ENCODE assay signal across 10 cellular contexts in the genomic region with DNA sequence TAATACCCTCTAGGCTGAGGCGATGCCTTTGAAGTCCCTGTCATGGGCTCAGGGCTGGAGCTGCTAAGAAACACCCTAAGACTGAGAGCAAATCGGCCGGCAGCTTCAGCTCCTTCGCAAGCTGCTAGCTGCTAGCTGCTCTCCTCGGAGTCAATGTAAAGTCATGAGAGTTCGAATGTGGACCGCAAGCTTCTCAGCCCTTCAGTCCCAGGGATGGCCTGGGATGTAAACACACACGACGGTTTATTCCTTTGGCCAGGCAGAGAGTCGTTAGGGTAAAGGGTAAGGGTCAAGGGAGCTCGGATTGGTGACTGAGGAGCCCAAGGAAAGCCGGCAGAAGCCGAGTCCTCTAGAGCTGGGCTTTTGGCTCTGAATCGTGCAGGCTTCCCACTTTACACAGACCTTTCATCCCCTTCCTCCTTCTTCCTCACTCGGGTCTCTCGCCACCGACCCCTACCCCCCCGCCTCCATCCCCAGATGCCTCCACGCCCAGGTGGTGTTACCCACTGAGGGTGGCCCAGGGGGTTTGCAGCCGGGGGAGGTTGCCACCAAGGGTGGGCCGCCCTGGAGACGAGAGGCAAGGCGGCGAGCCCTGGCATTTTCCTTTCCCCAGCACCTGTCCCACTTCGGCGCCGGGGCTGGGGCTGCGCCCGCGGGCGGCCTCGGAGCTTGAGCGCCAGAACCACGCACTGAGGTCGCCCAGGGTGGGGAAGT. TPM values are rescaled to one million over a fixed set of nuclear protein-coding genes. Genes with fewer than 3 reads are reported as not detected.
DNase-seq lines count a peak whose midpoint lies in the region; ATAC-seq and TF ChIP-seq lines count a peak whose summit lies in the region.
"Had no signal": no experiment of that assay in that cellular context is flagged by ENCODE, and none has a peak within 500 bp of the region (broad histone marks: within the 10 kb centered on the region; RNA-seq: fewer than 3 reads in every experiment).

No MANE protein-coding gene starts in this region.

- no peak overlapping the region for H3K18ac ChIP-seq in H9 (ENCODE audit: insufficient read length, low read depth, low read length)
- H3K18ac ChIP-seq in neuronal stem cell (ENCODE audit: low read length) = no peak overlapping the region

- H3K56ac ChIP-seq in H9 (ENCODE audit: insufficient read length, low read depth, low read length) = no peak overlapping the region

- WGBS in H9 (ENCODE audit: extremely low coverage, insufficient read length, low lambda C conversion rate) = no CpG with 5 or more reads among the region's 35 CpGs
- WGBS in neuronal stem cell (ENCODE audit: extremely low coverage in 2 of 2, insufficient read length in 2 of 2, insufficient replicate concordance in 1 of 2), 2 donors = no CpG with 5 or more reads among the region's 35 CpGs

- H2BK5ac ChIP-seq in H9 (ENCODE audit: insufficient read length, low read length) (no peak overlapping the region), neuronal stem cell (ENCODE audit: low read length) (no peak overlapping the region)

- H3K36me3 Mint-ChIP-seq in H9 (ENCODE audit: insufficient read depth in 1 of 3, low read depth in 3 of 3) = peaks cover 0 to 4% (median 0%) of the 10 kb centered on the region in 3 experiments; a peak in 3 of 7 replicates

- no peak overlapping the region for H3K27ac Mint-ChIP-seq in H9

- peaks cover 0 to 37% (median 31%) of the 10 kb centered on the region in 10 experiments; a peak in 16 of 20 replicates for H3K4me1 ChIP-seq in BLaER1 treated with 17β-estradiol and CSF1 and Interleukin-3, amounts not matched to agents 10 nM and 100 nM
- H3K4me1 ChIP-seq in H9 (ENCODE audit: insufficient read depth, low read length) (no peaks in the 10 kb centered on the region), neuronal stem cell (ENCODE audit: control insufficient read depth in 2 of 2, insufficient read depth in 1 of 2, low read depth in 1 of 2, low read length in 2 of 2) (peaks cover 0 to 2% of the 10 kb centered on the region in 2 donors)

- H3K23ac ChIP-seq in H9 (ENCODE audit: insufficient read length, low read depth, low read length) (no peak overlapping the region), neuronal stem cell (ENCODE audit: low read depth, low read length, poor library complexity) (no peak overlapping the region)

- H3K14ac ChIP-seq in H9 (ENCODE audit: insufficient read depth, low read length) (no peak overlapping the region), neuronal stem cell (ENCODE audit: low read length) (no peak overlapping the region)

- no peak overlapping the region; a peak in 1 of 20 replicates for H3K4me3 ChIP-seq in BLaER1 treated with 17β-estradiol and CSF1 and Interleukin-3, amounts not matched to agents 10 nM and 100 nM
- H3K4me3 ChIP-seq in choroid plexus epithelial cell (ENCODE audit: low read depth, low read length) (no peak overlapping the region), neuronal stem cell (ENCODE audit: low read length in 2 of 2) (no peak overlapping the region)

- no peak overlapping the region for H2AK5ac ChIP-seq in H9 (ENCODE audit: insufficient read length, low read length)
- no peak overlapping the region for H2AK5ac ChIP-seq in neuronal stem cell (ENCODE audit: low read depth, low read length)

- H3K4me3 Mint-ChIP-seq in H9 = peak overlapping the region; percentile 38 to 82; a peak in 4 of 5 replicates

- H3K79me1 ChIP-seq in H9 (ENCODE audit: insufficient read depth, low read depth, low read length, poor library complexity, severe bottlenecking) (no peaks in the 10 kb centered on the region), neuronal stem cell (ENCODE audit: low read depth, low read length) (no peaks in the 10 kb centered on the region)

- H3K4me1 Mint-ChIP-seq in H9 = peaks cover 0 to 6% of the 10 kb centered on the region in 2 experiments; a peak in 2 of 4 replicates

- H3K4ac ChIP-seq in H9 (ENCODE audit: low read depth, low read length) (no peak overlapping the region), neuronal stem cell (ENCODE audit: low read length) (no peak overlapping the region)

- H2BK12ac ChIP-seq in H9 (ENCODE audit: insufficient read length, low read depth, low read length) (no peak overlapping the region), neuronal stem cell (ENCODE audit: low read length) (no peak overlapping the region)

- no peak overlapping the region for H2BK20ac ChIP-seq in H9 (ENCODE audit: low read depth, low read length, poor library complexity, severe bottlenecking)

- no peak for TF ChIP-seq CTCF in H9 (conservative IDR thresholded peaks at IDR 0.05)
- no peak for TF ChIP-seq CTCF in choroid plexus epithelial cell (conservative IDR thresholded peaks at IDR 0.05; ENCODE audit: low read depth, low read length)

- no peak overlapping the region for H2BK120ac ChIP-seq in H9 (ENCODE audit: low read depth, low read length, poor library complexity, severe bottlenecking)
- H2BK120ac ChIP-seq in neuronal stem cell (ENCODE audit: low read depth, low read length) = no peak overlapping the region

- H3K9me3 Mint-ChIP-seq in H9 = peaks cover 0 to 46% of the 10 kb centered on the region in 2 experiments; a peak in 2 of 5 replicates

- H4K8ac ChIP-seq in H9 (replicated peaks; ENCODE audit: insufficient read length, low read depth, low read length) (no peak overlapping the region), neuronal stem cell (ENCODE audit: low read depth, low read length) (no peak overlapping the region)

- no peak overlapping the region; a peak in 1 of 22 replicates for H3K27ac ChIP-seq in BLaER1 treated with 17β-estradiol and CSF1 and Interleukin-3, amounts not matched to agents 10 nM and 100 nM
- no peak overlapping the region for H3K27ac ChIP-seq in H9 (ENCODE audit: insufficient read length, low read depth, low read length)
- no peak overlapping the region for H3K27ac ChIP-seq in neuronal stem cell (replicated peaks; ENCODE audit: low read length)

- no peaks in the 10 kb centered on the region for H3K36me3 ChIP-seq in BLaER1 treated with 17β-estradiol and CSF1 and Interleukin-3, amounts not matched to agents 10 nM and 100 nM
- H3K36me3 ChIP-seq in neuronal stem cell (replicated peaks in 1 of 2; ENCODE audit: control insufficient read depth in 2 of 2, insufficient read depth in 2 of 2, low read length in 2 of 2) = no peaks in the 10 kb centered on the region

- H2BK15ac ChIP-seq in H9 (ENCODE audit: low read depth, low read length) = no peak overlapping the region
- no peak overlapping the region for H2BK15ac ChIP-seq in neuronal stem cell (ENCODE audit: low read length)

- H3K79me2 ChIP-seq in H9 (ENCODE audit: insufficient read depth, low read length) = no peaks in the 10 kb centered on the region

- no peak overlapping the region for H4K5ac ChIP-seq in H9 (ENCODE audit: insufficient read length, low read depth, low read length)

- peak overlapping the region in 1 of 11 experiments; percentile 28; a peak in 1 of 22 replicates for H3K9ac ChIP-seq in BLaER1 treated with 17β-estradiol and CSF1 and Interleukin-3, amounts not matched to agents 10 nM and 100 nM
- H3K9ac ChIP-seq in H9 (ENCODE audit: extremely low read depth, insufficient read length, low read length) (no peak overlapping the region), neuronal stem cell (ENCODE audit: low read depth, low read length, poor library complexity) (no peak overlapping the region)

- H4K91ac ChIP-seq in H9 (ENCODE audit: insufficient read length, low read depth, low read length) = no peak overlapping the region
- H4K91ac ChIP-seq in neuronal stem cell (ENCODE audit: low read depth, low read length, poor library complexity) = no peak overlapping the region

- peaks cover 17 to 49% (median 33%) of the 10 kb centered on the region in 11 experiments for H3K27me3 ChIP-seq in BLaER1 treated with 17β-estradiol and CSF1 and Interleukin-3, amounts not matched to agents 10 nM and 100 nM
- H3K27me3 ChIP-seq in H9 (ENCODE audit: insufficient read depth, low read length) = peaks cover 15% of the 10 kb centered on the region; the same call in 1 of the 2 replicates
- peaks cover 0 to 32% (median 0%) of the 10 kb centered on the region in 3 experiments for H3K27me3 ChIP-seq in neuronal stem cell (ENCODE audit: control insufficient read depth in 3 of 3, insufficient read depth in 3 of 3, low read depth in 1 of 3, low read length in 3 of 3)

- DNase-seq in H9 (peak; percentile 36), choroid plexus epithelial cell (ENCODE audit: low read depth) (peak; percentile 20), neuronal stem cell (ENCODE audit: low spot score) (no peak), NCI-H345 (lab: John Stamatoyannopoulos, UW) (no peak), NCI-H146 treated with DMSO at 0.1 percent for 48 hours (lab: John Stamatoyannopoulos, UW; ENCODE audit: unreplicated experiment) (no peak)
- DNase-seq in stimulated activated CD8-positive, alpha-beta memory T cell treated with anti-CD3 and anti-CD28 coated beads, Interleukin-4, amount 100 ng/mL, for 48 hours = no peak
- DNase-seq: GF-D8, NCI-H2171 had no signal

- no peak overlapping the region for H3T11ph ChIP-seq in H9 (ENCODE audit: low read length)

- peaks cover 0 to 2% (median under 1%) of the 10 kb centered on the region in 11 experiments; a peak in 10 of 22 replicates for H4K20me1 ChIP-seq in BLaER1 treated with 17β-estradiol and CSF1 and Interleukin-3, amounts not matched to agents 10 nM and 100 nM
- H4K20me1 ChIP-seq in H9 (ENCODE audit: control insufficient read depth, insufficient read depth, insufficient read length) = no peaks in the 10 kb centered on the region

- ATAC-seq in GM19463 (IDR thresholded peaks at IDR 0.05; ENCODE audit: unreplicated experiment) = no peak

- peaks cover 66% of the 10 kb centered on the region for H3K27me3 Mint-ChIP-seq in H9 (ENCODE audit: low read depth)

- H3K4me2 ChIP-seq in BLaER1 treated with 17β-estradiol and CSF1 and Interleukin-3, amounts not matched to agents 10 nM and 100 nM = peak overlapping the region; percentile 22 to 66 (median 58); a peak in 15 of 22 replicates
- H3K4me2 ChIP-seq in H9 (ENCODE audit: insufficient read depth, insufficient read length, low read length) (peak overlapping the region; percentile 28), neuronal stem cell (ENCODE audit: insufficient read depth, low read length, poor library complexity, severe bottlenecking) (peak overlapping the region; percentile 57)

- no peak overlapping the region for H2AFZ ChIP-seq in H9 (ENCODE audit: low read length)
- peak overlapping the region; percentile 84 for H2AFZ ChIP-seq in neuronal stem cell (ENCODE audit: low read length)

- peaks cover 17% of the 10 kb centered on the region for H3K23me2 ChIP-seq in H9 (ENCODE audit: insufficient read length, low read depth, low read length, poor library complexity, severe bottlenecking)

- peaks cover 0 to 16% (median under 1%) of the 10 kb centered on the region in 11 experiments; a peak in 11 of 22 replicates for H3K9me3 ChIP-seq in BLaER1 treated with 17β-estradiol and CSF1 and Interleukin-3, amounts not matched to agents 10 nM and 100 nM (replicated peaks in 1 of 11)
- peaks cover 8% of the 10 kb centered on the region for H3K9me3 ChIP-seq in H9 (ENCODE audit: control insufficient read depth, low read depth, low read length)
- H3K9me3 ChIP-seq in neuronal stem cell (replicated peaks in 1 of 2; ENCODE audit: control insufficient read depth in 2 of 2, insufficient read depth in 1 of 2, low read depth in 1 of 2, low read length in 2 of 2) = no peaks in the 10 kb centered on the region

RNA-seq across cellular contexts. Expression of gene BCORL1, which starts 3.1 kb away (rescaled TPM):
- 6.1 TPM in 2 replicates for total RNA-seq in H9 (2021)
- 18.2 TPM for polyA plus RNA-seq in neuronal stem cell (2013, experiment 1 of 2)
- 17.8 TPM for polyA plus RNA-seq in neuronal stem cell (2013, experiment 2 of 2)

Comparison
In these comparisons a context has a peak if more than half of its experiments do, and no peak if none do; other contexts are left out.
1. DNase-seq: peak in H9 (single experiment) and choroid plexus epithelial cell (single experiment); none in neuronal stem cell (single experiment), NCI-H345 (single experiment), stimulated activated CD8-positive, alpha-beta memory T cell treated with anti-CD3 and anti-CD28 coated beads, Interleukin-4, amount 100 ng/mL, for 48 hours (single experiment) and NCI-H146 treated with DMSO at 0.1 percent for 48 hours (single experiment).
2. Peak in every context shown above with its lines, with median percentiles within 50 percentile points of each other: H3K4me2 ChIP-seq.